24 cellular contexts compared by ENCODE assay signal in the genomic region with DNA sequence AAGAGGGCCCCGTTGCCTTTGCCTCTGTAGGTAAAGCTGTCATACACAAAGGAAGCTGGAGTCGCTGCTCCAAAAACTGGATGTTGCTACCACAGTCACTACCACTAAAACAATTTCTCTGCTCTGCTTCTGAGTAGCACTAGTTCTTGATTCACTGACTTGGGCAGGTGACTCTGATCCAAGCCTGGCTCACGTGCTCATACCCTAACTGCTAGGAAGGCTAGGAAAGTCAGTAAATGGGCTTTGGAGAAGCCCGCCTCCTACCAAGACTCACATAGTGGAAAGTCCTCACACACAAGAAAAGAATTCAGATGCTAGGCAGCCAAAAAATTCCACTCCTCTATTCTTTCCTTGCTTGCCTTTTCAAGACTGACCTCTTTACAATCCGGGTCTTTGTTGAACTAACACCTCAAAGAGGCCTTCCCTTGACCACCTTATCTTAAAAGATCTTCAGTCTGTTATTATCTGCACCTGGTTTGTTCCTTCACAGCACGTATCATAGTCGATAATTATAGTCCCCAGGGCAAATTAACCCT.
"Had no signal": no experiment of that assay in that cellular context is flagged by ENCODE, and none has a peak within 500 bp of the region (broad histone marks: within the 10 kb centered on the region; RNA-seq: fewer than 3 reads in every experiment).

No MANE protein-coding gene starts in this region.

- H3K27ac Mint-ChIP-seq: activated CD8-positive, alpha-beta T cell treated with anti-CD3 and anti-CD28 coated beads, Interleukin-2, amount 10 ng/mL, durations not matched to agents 7 days and 5 days; activated naive CD4-positive, alpha-beta T cell treated with anti-CD3 and anti-CD28 coated beads, Interleukin-2, amount 50 U/mL, for 24 hours; brain; dendritic cell treated with granulocyte-macrophage colony-stimulating factor and Interleukin-4, amounts not matched to agents 40 ng/mL and 50 ng/mL, for 4 days; stimulated activated effector memory CD8-positive, alpha-beta T cell treated with anti-CD3 and anti-CD28 coated beads, Interleukin-12 subunit alpha, Interleukin-12 subunit beta, amount 100 ng/mL, for 72 hours; stimulated activated naive CD8-positive, alpha-beta T cell treated with anti-CD3 and anti-CD28 coated beads, Interleukin-15, amount 100 ng/mL, for 72 hours had no signal

- H3K9me3 ChIP-seq: heart right ventricle, lower lobe of right lung, tibial artery had no signal

- DNase-seq: activated CD4-positive, alpha-beta T cell treated with anti-CD3 and anti-CD28 coated beads, Interleukin-2, amount 50 U/mL, for 1 hour; activated CD4-positive, CD25-positive, alpha-beta regulatory T cell treated with anti-CD3 and anti-CD28 coated beads, Interleukin-2, amount 50 U/mL, for 72 hours; activated CD8-positive, alpha-beta T cell treated with anti-CD3 and anti-CD28 coated beads, Interleukin-2, amount 10 ng/mL, durations not matched to agents 7 days and 5 days; activated gamma-delta T cell treated with Interleukin-2 at 50 U/mL for 16 hours; aorta; effector CD4-positive, alpha-beta T cell; erythroblast; foreskin fibroblast; heart right ventricle; lower lobe of right lung; naive thymus-derived CD4-positive, alpha-beta T cell; small intestine; stimulated activated CD4-positive, alpha-beta T cell treated with anti-CD3 and anti-CD28 coated beads, Interleukin-2, amount 100 ng/mL, for 24 hours; stimulated activated naive CD8-positive, alpha-beta T cell treated with anti-CD3 and anti-CD28 coated beads, Interleukin-15, amount 100 ng/mL, for 72 hours; tibial artery had no signal

- H3K36me3 Mint-ChIP-seq: activated naive CD4-positive, alpha-beta T cell treated with anti-CD3 and anti-CD28 coated beads, Interleukin-2, amount 50 U/mL, for 24 hours; brain; naive thymus-derived CD4-positive, alpha-beta T cell; stimulated activated effector memory CD8-positive, alpha-beta T cell treated with anti-CD3 and anti-CD28 coated beads, Interleukin-12 subunit alpha, Interleukin-12 subunit beta, amount 100 ng/mL, for 72 hours had no signal

- H3K4me3 ChIP-seq: heart right ventricle, lower lobe of right lung, tibial artery had no signal

- H3K9me3 Mint-ChIP-seq: activated naive CD4-positive, alpha-beta T cell treated with anti-CD3 and anti-CD28 coated beads, Interleukin-2, amount 50 U/mL, for 24 hours; brain; dendritic cell treated with granulocyte-macrophage colony-stimulating factor and Interleukin-4, amounts not matched to agents 40 ng/mL and 50 ng/mL, for 4 days; naive thymus-derived CD4-positive, alpha-beta T cell; stimulated activated effector memory CD8-positive, alpha-beta T cell treated with anti-CD3 and anti-CD28 coated beads, Interleukin-12 subunit alpha, Interleukin-12 subunit beta, amount 100 ng/mL, for 72 hours; stimulated activated naive CD8-positive, alpha-beta T cell treated with anti-CD3 and anti-CD28 coated beads, Interleukin-15, amount 100 ng/mL, for 72 hours had no signal

- H3K27me3 ChIP-seq: tibial artery had no signal

- H3K4me1 ChIP-seq: heart right ventricle, lower lobe of right lung, tibial artery had no signal

- H3K36me3 ChIP-seq: heart right ventricle, lower lobe of right lung, tibial artery had no signal

- H3K27me3 Mint-ChIP-seq: dendritic cell treated with granulocyte-macrophage colony-stimulating factor and Interleukin-4, amounts not matched to agents 40 ng/mL and 50 ng/mL, for 4 days had no signal

- H3K4me1 Mint-ChIP-seq: activated naive CD4-positive, alpha-beta T cell treated with anti-CD3 and anti-CD28 coated beads, Interleukin-2, amount 50 U/mL, for 24 hours; brain; naive thymus-derived CD4-positive, alpha-beta T cell; stimulated activated effector memory CD8-positive, alpha-beta T cell treated with anti-CD3 and anti-CD28 coated beads, Interleukin-12 subunit alpha, Interleukin-12 subunit beta, amount 100 ng/mL, for 72 hours; stimulated activated naive CD8-positive, alpha-beta T cell treated with anti-CD3 and anti-CD28 coated beads, Interleukin-15, amount 100 ng/mL, for 72 hours had no signal

- H3K27ac ChIP-seq: heart right ventricle, lower lobe of right lung, tibial artery, VCaP had no signal

- H3K4me3 Mint-ChIP-seq: activated CD8-positive, alpha-beta T cell treated with anti-CD3 and anti-CD28 coated beads, Interleukin-2, amount 10 ng/mL, durations not matched to agents 7 days and 5 days; activated naive CD4-positive, alpha-beta T cell treated with anti-CD3 and anti-CD28 coated beads, Interleukin-2, amount 50 U/mL, for 24 hours; brain; dendritic cell treated with granulocyte-macrophage colony-stimulating factor and Interleukin-4, amounts not matched to agents 40 ng/mL and 50 ng/mL, for 4 days; naive thymus-derived CD4-positive, alpha-beta T cell; neural crest cell; stimulated activated effector memory CD8-positive, alpha-beta T cell treated with anti-CD3 and anti-CD28 coated beads, Interleukin-12 subunit alpha, Interleukin-12 subunit beta, amount 100 ng/mL, for 72 hours; stimulated activated naive CD8-positive, alpha-beta T cell treated with anti-CD3 and anti-CD28 coated beads, Interleukin-15, amount 100 ng/mL, for 72 hours had no signal

- FAIRE-seq: small intestine, urothelium cell line had no signal

- ATAC-seq: activated CD8-positive, alpha-beta T cell treated with anti-CD3 and anti-CD28 coated beads, Interleukin-2, amount 10 ng/mL, durations not matched to agents 7 days and 5 days; heart right ventricle; left lobe of liver; lower lobe of right lung; naive thymus-derived CD4-positive, alpha-beta T cell; sciatic nerve; stimulated activated effector memory CD8-positive, alpha-beta T cell treated with anti-CD3 and anti-CD28 coated beads, Interleukin-12 subunit alpha, Interleukin-12 subunit beta, amount 100 ng/mL, for 72 hours; stimulated activated naive CD8-positive, alpha-beta T cell treated with anti-CD3 and anti-CD28 coated beads, Interleukin-15, amount 100 ng/mL, for 72 hours had no signal
